22 cellular contexts compared by ENCODE assay signal in genomic region chr4:2688281-2688680, GRCh38.
DNase-seq lines count a peak whose midpoint lies in the region; ATAC-seq, FAIRE-seq and TF ChIP-seq lines count a peak whose summit lies in the region.
"Had no signal": no experiment of that assay in that cellular context is flagged by ENCODE, and none has a peak within 500 bp of the region (broad histone marks: within the 10 kb centered on the region; RNA-seq: fewer than 3 reads in every experiment).

No MANE protein-coding gene starts in this region.

- FAIRE-seq in K562 (lab: Jason Lieb, UNC), result no peak
- FAIRE-seq: A204.1, GM12892, H1, RCC 7860 had no signal

- no peaks in the 10 kb centered on the region for H3K9me3 ChIP-seq in K562 (replicated peaks; ENCODE audit: control insufficient read depth, insufficient read depth, low read depth, low read length)
- no peaks in the 10 kb centered on the region for H3K9me3 ChIP-seq in CD4-positive, alpha-beta memory T cell (ENCODE audit: control insufficient read depth in 1 of 2, low read length in 2 of 2)

- TF ChIP-seq EP300 in K562 (IDR thresholded peaks at IDR 0.05; ENCODE audit: low read length), result no peak

- TF ChIP-seq RAD21 in K562 (CRISPR knock-in tag; conservative IDR thresholded peaks at IDR 0.05 in 1 of 2, IDR thresholded peaks at IDR 0.05 in 1 of 2), result no peak

- peak overlapping the region in 1 of 2 experiments; percentile 2; a peak in 1 of 4 replicates for H3K9ac ChIP-seq in K562 (ENCODE audit: insufficient read depth in 1 of 2, low read depth in 2 of 2, low read length in 2 of 2)

- TF ChIP-seq POLR2A in K562 (conservative IDR thresholded peaks at IDR 0.05), result no peak

- H3K4me3 Mint-ChIP-seq in stimulated activated naive CD8-positive, alpha-beta T cell treated with anti-CD3 and anti-CD28 coated beads, Interleukin-15, Interleukin-2, amounts not matched to agents 100 ng/mL and 50 ng/mL, for 24 hours, result no peak overlapping the region
- peak overlapping the region in 1 of 8 donors; percentile 50 for H3K4me3 Mint-ChIP-seq in CD4-positive, alpha-beta memory T cell
- H3K4me3 Mint-ChIP-seq: CD4-positive, alpha-beta T cell; HFFc6 had no signal

- H3K9me3 Mint-ChIP-seq in stimulated activated naive CD8-positive, alpha-beta T cell treated with anti-CD3 and anti-CD28 coated beads, Interleukin-15, Interleukin-2, amounts not matched to agents 100 ng/mL and 50 ng/mL, for 24 hours, result no peaks in the 10 kb centered on the region
- peaks cover 0 to 2% (median 0%) of the 10 kb centered on the region in 8 donors for H3K9me3 Mint-ChIP-seq in CD4-positive, alpha-beta memory T cell
- H3K9me3 Mint-ChIP-seq: CD4-positive, alpha-beta T cell; HFFc6 had no signal

- no peaks in the 10 kb centered on the region for H3K27me3 ChIP-seq in K562 (ENCODE audit: control insufficient read depth in 2 of 2, insufficient read depth in 2 of 2, low read length in 2 of 2)
- H3K27me3 ChIP-seq in CD4-positive, alpha-beta memory T cell (ENCODE audit: insufficient read depth, low read length), result no peaks in the 10 kb centered on the region

- WGBS in K562 (ENCODE audit: insufficient coverage, low coverage, missing lambda C conversion rate), result 92% methylated on average over 11 of the region's 11 CpGs

- H3K4me1 Mint-ChIP-seq in stimulated activated naive CD8-positive, alpha-beta T cell treated with anti-CD3 and anti-CD28 coated beads, Interleukin-15, Interleukin-2, amounts not matched to agents 100 ng/mL and 50 ng/mL, for 24 hours (ENCODE audit: low read depth), result peaks cover 48% of the 10 kb centered on the region
- H3K4me1 Mint-ChIP-seq in CD4-positive, alpha-beta memory T cell, result peaks cover 0 to 10% (median 2%) of the 10 kb centered on the region in 4 donors

- POLR2A ChIA-PET in K562 (lab: Yijun Ruan, JAX), result no interaction called here
- POLR2A ChIA-PET in CD4-positive, alpha-beta memory T cell (lab: Charles Lee; ENCODE audit: partially characterized antibody), result no interaction called here

- CTCF ChIA-PET in K562 (lab: Yijun Ruan, JAX; ENCODE audit: low intra/inter-chr PET ratio), result no interaction called here
- CTCF ChIA-PET in CD4-positive, alpha-beta memory T cell (lab: Charles Lee; ENCODE audit: partially characterized antibody), result no interaction called here

- peaks cover 0 to 3% of the 10 kb centered on the region in 2 experiments; a peak in 1 of 5 replicates for H3K4me1 ChIP-seq in K562 (replicated peaks in 1 of 2; ENCODE audit: control insufficient read depth in 2 of 2, insufficient read depth in 2 of 2, low read length in 2 of 2)
- no peaks in the 10 kb centered on the region for H3K4me1 ChIP-seq in CD4-positive, alpha-beta memory T cell (ENCODE audit: insufficient read depth, low read length)

- in situ Hi-C loops in K562 (cut with MboI), result no loop called here

- no peak overlapping the region for H3K4me3 ChIP-seq in K562
- H3K4me3 ChIP-seq in CD4-positive, alpha-beta memory T cell (ENCODE audit: low read length in 2 of 2), result no peak overlapping the region

- peaks cover 64% of the 10 kb centered on the region for H3K36me3 Mint-ChIP-seq in stimulated activated naive CD8-positive, alpha-beta T cell treated with anti-CD3 and anti-CD28 coated beads, Interleukin-15, Interleukin-2, amounts not matched to agents 100 ng/mL and 50 ng/mL, for 24 hours (ENCODE audit: low read depth)
- H3K36me3 Mint-ChIP-seq in CD4-positive, alpha-beta memory T cell, result peaks cover 56 to 89% of the 10 kb centered on the region in 2 donors

- BruUV-seq in K562 (replicated peaks; lab: Mats Ljungman, UMichigan), result no TSS peak

- no peak for DNase-seq in stimulated activated naive CD8-positive, alpha-beta T cell treated with anti-CD3 and anti-CD28 coated beads, Interleukin-15, Interleukin-2, amounts not matched to agents 100 U/mL and 50 U/mL, for 24 hours
- DNase-seq in K562 (ENCODE audit: extremely low read depth in 1 of 4, low spot score in 3 of 4) (no peak), mesenteric fat pad (ENCODE audit: low spot score) (peak; percentile 64), NCI-H446 (lab: John Stamatoyannopoulos, UW) (no peak), dermis blood vessel endothelial cell (no peak)
- no peak for DNase-seq in CD4-positive, alpha-beta memory T cell
- DNase-seq: CD4-positive, alpha-beta T cell; DND-41; GDM1; HFFc6; MV-4-11; NCI-H1417 treated with DMSO at 0.1 percent for 48 hours; NCI-H2029; NCI-H2171 treated with DMSO at 0.1 percent for 48 hours; NCI-H510A treated with DMSO at 0.1 percent for 48 hours; SHP77 had no signal

- no peaks in the 10 kb centered on the region for H3K27me3 Mint-ChIP-seq in stimulated activated naive CD8-positive, alpha-beta T cell treated with anti-CD3 and anti-CD28 coated beads, Interleukin-15, Interleukin-2, amounts not matched to agents 100 ng/mL and 50 ng/mL, for 24 hours
- no peaks in the 10 kb centered on the region for H3K27me3 Mint-ChIP-seq in CD4-positive, alpha-beta memory T cell
- H3K27me3 Mint-ChIP-seq: CD4-positive, alpha-beta T cell had no signal

- intact Hi-C loops in K562 (cut with micrococcal nuclease), result no loop called here
- intact Hi-C loops in CD4-positive, alpha-beta memory T cell (cut with micrococcal nuclease), result no loop called here

- peak overlapping the region; percentile 21 for H3K27ac Mint-ChIP-seq in stimulated activated naive CD8-positive, alpha-beta T cell treated with anti-CD3 and anti-CD28 coated beads, Interleukin-15, Interleukin-2, amounts not matched to agents 100 ng/mL and 50 ng/mL, for 24 hours
- H3K27ac Mint-ChIP-seq in CD4-positive, alpha-beta memory T cell, result no peak overlapping the region
- H3K27ac Mint-ChIP-seq: CD4-positive, alpha-beta T cell; HFFc6 had no signal

- TF ChIP-seq CTCF in K562 (IDR thresholded peaks at IDR 0.05 in 2 of 3, conservative IDR thresholded peaks at IDR 0.05 in 1 of 3; ENCODE audit: insufficient read depth in 2 of 3, low read depth in 1 of 3, low read length in 3 of 3), result no peak

- no peaks in the 10 kb centered on the region for H3K79me2 ChIP-seq in K562 (ENCODE audit: control insufficient read depth, insufficient read depth, low read length)

- H2AFZ ChIP-seq in K562 (ENCODE audit: low read depth, low read length), result no peak overlapping the region

- ATAC-seq in stimulated activated naive CD8-positive, alpha-beta T cell treated with anti-CD3 and anti-CD28 coated beads, Interleukin-15, Interleukin-2, amounts not matched to agents 100 U/mL and 50 U/mL, for 24 hours, result no peak
- ATAC-seq in K562, result no peak
- no peak for ATAC-seq in GM21526 (IDR thresholded peaks at IDR 0.05; ENCODE audit: low FRiP score, unreplicated experiment)

- H3K9me1 ChIP-seq in K562 (ENCODE audit: control insufficient read depth, insufficient read depth, low read length), result no peaks in the 10 kb centered on the region

- no peak overlapping the region for H3K27ac ChIP-seq in K562 (ENCODE audit: extremely low read depth, low read depth, low read length)
- no peak overlapping the region for H3K27ac ChIP-seq in CD4-positive, alpha-beta memory T cell (ENCODE audit: low read depth, low read length)

- no peak overlapping the region for H3K4me2 ChIP-seq in K562 (ENCODE audit: insufficient read depth, low read length)

- no peaks in the 10 kb centered on the region for H4K20me1 ChIP-seq in K562 (replicated peaks; ENCODE audit: control insufficient read depth, insufficient read depth, low read length)

- peaks cover 93% of the 10 kb centered on the region; the same call in 2 of the 3 replicates for H3K36me3 ChIP-seq in K562 (ENCODE audit: control insufficient read depth, insufficient read depth, low read length)
- peaks cover 56% of the 10 kb centered on the region for H3K36me3 ChIP-seq in CD4-positive, alpha-beta memory T cell (ENCODE audit: insufficient read depth, low read length)

TF ChIP-seq in K562, 482 proteins besides CTCF, POLR2A, EP300 and RAD21:
- TF ChIP-seq POLR2G (IDR thresholded peaks at IDR 0.05; ENCODE audit: low read depth, low read length) (peak; percentile 35; the same call in 1 of the 2 replicates), RBM22 (IDR thresholded peaks at IDR 0.05; ENCODE audit: low read depth, low read length, poor library complexity, severe bottlenecking) (no peak), ZFP91 (CRISPR knock-in tag; IDR thresholded peaks at IDR 0.05) (no peak), XRCC4 (IDR thresholded peaks at IDR 0.05; ENCODE audit: extremely low read depth, insufficient read depth, insufficient read length) (no peak), CXXC5 (CRISPR knock-in tag; IDR thresholded peaks at IDR 0.05) (no peak), ZBTB5 (IDR thresholded peaks at IDR 0.05) (no peak)
